In genomic region chr14:91129261-91129660, GRCh38 we compare ENCODE assay signal across 16 cellular contexts.
"Had no signal": no experiment of that assay in that cellular context is flagged by ENCODE, and none has a peak within 500 bp of the region (broad histone marks: within the 10 kb centered on the region; RNA-seq: fewer than 3 reads in every experiment).

No MANE protein-coding gene starts in this region.

- H3K4me3 ChIP-seq: cardiac muscle cell, heart left ventricle, left lung, neural progenitor cell, right atrium auricular region, tibial nerve had no signal

- ATAC-seq: heart left ventricle; left lung; stimulated activated effector memory CD8-positive, alpha-beta T cell treated with anti-CD3 and anti-CD28 coated beads, Interleukin-12 subunit alpha, Interleukin-12 subunit beta, amount 100 ng/mL, for 72 hours had no signal

- H3K4me3 Mint-ChIP-seq: activated CD4-positive, alpha-beta T cell treated with anti-CD3 and anti-CD28 coated beads, Interleukin-2, amount 10 ng/mL, durations not matched to agents 7 days and 5 days; neural progenitor cell; stimulated activated effector memory CD8-positive, alpha-beta T cell treated with anti-CD3 and anti-CD28 coated beads, Interleukin-12 subunit alpha, Interleukin-12 subunit beta, amount 100 ng/mL, for 72 hours; T-helper 1 cell treated with Interleukin-12 subunit alpha and Interleukin-12 subunit beta and Interleukin-4 antibody, amounts not matched to agents 30 μg/mL and 1 μg/mL, for 36 hours had no signal

- H3K4me1 Mint-ChIP-seq: neural progenitor cell had no signal

- H3K27me3 Mint-ChIP-seq: activated CD4-positive, alpha-beta T cell treated with anti-CD3 and anti-CD28 coated beads, Interleukin-2, amount 10 ng/mL, durations not matched to agents 7 days and 5 days had no signal

- H3K27me3 ChIP-seq: cardiac muscle cell, heart left ventricle, left lung, neural progenitor cell, right atrium auricular region, tibial nerve had no signal

- H3K9me3 Mint-ChIP-seq: stimulated activated effector memory CD8-positive, alpha-beta T cell treated with anti-CD3 and anti-CD28 coated beads, Interleukin-12 subunit alpha, Interleukin-12 subunit beta, amount 100 ng/mL, for 72 hours had no signal

- H3K9ac ChIP-seq: neural progenitor cell, parathyroid adenoma had no signal

- H3K4me2 ChIP-seq: neural progenitor cell had no signal

- H3K27ac ChIP-seq: left lung, neural progenitor cell, parathyroid adenoma had no signal

- DNase-seq: activated CD4-positive, alpha-beta T cell treated with anti-CD3 and anti-CD28 coated beads, Interleukin-2, amount 10 ng/mL, durations not matched to agents 7 days and 5 days; activated CD4-positive, CD25-positive, alpha-beta regulatory T cell; activated gamma-delta T cell treated with Interleukin-2 at 50 U/mL for 16 hours; activated T-cell treated with anti-CD3 and anti-CD28 coated beads, Interleukin-2, amount 50 U/mL, for 1 hour; foreskin melanocyte; islet precursor cell; left lung; small intestine had no signal

- H3K9me3 ChIP-seq: heart left ventricle, left lung, right atrium auricular region had no signal

- H3K36me3 ChIP-seq: neural progenitor cell had no signal

- H2AFZ ChIP-seq: neural progenitor cell, parathyroid adenoma had no signal

- H3K27ac Mint-ChIP-seq: activated CD4-positive, alpha-beta T cell treated with anti-CD3 and anti-CD28 coated beads, Interleukin-2, amount 10 ng/mL, durations not matched to agents 7 days and 5 days; neural progenitor cell had no signal
